In genomic region chr15:60255390-60255789, GRCh38 we compare ENCODE assay signal across 8 cellular contexts.
DNase-seq lines count a peak whose midpoint lies in the region; ATAC-seq and TF ChIP-seq lines count a peak whose summit lies in the region.

No MANE protein-coding gene starts in this region.

- no peaks in the 10 kb centered on the region for H3K79me2 ChIP-seq in trophoblast cell (ENCODE audit: control insufficient read depth, insufficient read depth, low read length, poor library complexity)

- no peaks in the 10 kb centered on the region for H3K4me1 ChIP-seq in A673 (ENCODE audit: insufficient read depth, low read length, poor library complexity, severe bottlenecking)
- peaks cover 0 to 3% of the 10 kb centered on the region in 2 experiments for H3K4me1 ChIP-seq in trophoblast cell (ENCODE audit: control insufficient read depth in 1 of 2, insufficient read depth in 2 of 2, low read length in 2 of 2)

- no peak overlapping the region for H2BK5ac ChIP-seq in trophoblast cell (ENCODE audit: low read depth, low read length, poor library complexity)

- H3K4me3 ChIP-seq in A673 (ENCODE audit: low read depth, low read length, poor library complexity, severe bottlenecking) (no peak overlapping the region), trophoblast cell (ENCODE audit: low read depth, low read length) (no peak overlapping the region)

- no peak overlapping the region for H3K4me2 ChIP-seq in trophoblast cell (ENCODE audit: low read length)

- H2BK120ac ChIP-seq in trophoblast cell (ENCODE audit: insufficient read depth, low read length, poor library complexity), result no peak overlapping the region

- no peak overlapping the region for H2BK12ac ChIP-seq in trophoblast cell (ENCODE audit: low read length)

- H3K79me1 ChIP-seq in trophoblast cell (ENCODE audit: low read length), result no peaks in the 10 kb centered on the region

- H4K12ac ChIP-seq in trophoblast cell (ENCODE audit: low read depth, low read length), result no peak overlapping the region

- no peak overlapping the region for H2AFZ ChIP-seq in trophoblast cell (ENCODE audit: insufficient read depth, low read length, poor library complexity)

- intact Hi-C loops in A673 (cut with micrococcal nuclease; ENCODE audit: unreplicated experiment), result no loop called here

- H3K23ac ChIP-seq in trophoblast cell (ENCODE audit: low read length), result no peak overlapping the region

- H4K91ac ChIP-seq in trophoblast cell (ENCODE audit: low read depth, low read length), result no peak overlapping the region

- H3K27me3 ChIP-seq in A673 (replicated peaks; ENCODE audit: insufficient read depth, low read depth, low read length, poor library complexity) (peaks cover 8% of the 10 kb centered on the region), trophoblast cell (ENCODE audit: insufficient read depth, low read length) (no peaks in the 10 kb centered on the region)

- CTCF ChIA-PET in A673 (lab: Charles Lee), result no interaction called here

- no peaks in the 10 kb centered on the region for H3K9me3 ChIP-seq in A673 (ENCODE audit: low read depth, low read length, poor library complexity, severe bottlenecking)
- H3K9me3 ChIP-seq in trophoblast cell (ENCODE audit: insufficient read depth, low read depth, low read length), result no peaks in the 10 kb centered on the region

- ATAC-seq in GM19023 (IDR thresholded peaks at IDR 0.05; ENCODE audit: unreplicated experiment), result peak; percentile 96
- peak; percentile 75 for ATAC-seq in HG03095 (IDR thresholded peaks at IDR 0.05; ENCODE audit: unreplicated experiment)
- ATAC-seq in HG02981 (IDR thresholded peaks at IDR 0.05; ENCODE audit: unreplicated experiment), result no peak

- no peak overlapping the region for H3K14ac ChIP-seq in trophoblast cell (ENCODE audit: low read length)

- H3K27ac ChIP-seq in A673 (ENCODE audit: low read depth, low read length, poor library complexity, severe bottlenecking), result no peak overlapping the region
- H3K27ac ChIP-seq in trophoblast cell (ENCODE audit: low read depth, low read length), result no peak overlapping the region

- no CpG with 5 or more reads among the region's 2 CpGs for WGBS in trophoblast cell (ENCODE audit: extremely low coverage, insufficient coverage, insufficient read length)

- no peak overlapping the region for H3K9ac ChIP-seq in trophoblast cell (ENCODE audit: low read length)

- H3K4ac ChIP-seq in trophoblast cell (ENCODE audit: low read depth, low read length), result no peak overlapping the region

- DNase-seq in A673 (ENCODE audit: low spot score) (peak; percentile 7), trophoblast cell (peak; percentile 60 to 85), NCI-H526 treated with DMSO at 0.1 percent for 48 hours (lab: John Stamatoyannopoulos, UW) (no peak), midbrain (lab: John Stamatoyannopoulos, UW) (no peak)
- peak; percentile 8 to 33 for DNase-seq in activated CD4-positive, alpha-beta T cell treated with anti-CD3 and anti-CD28 coated beads, Interleukin-2, amount 50 U/mL, for 48 hours

- no peak overlapping the region for H3K18ac ChIP-seq in trophoblast cell (ENCODE audit: low read length)

- BruUV-seq in A673 (replicated peaks; lab: Mats Ljungman, UMichigan), result no TSS peak

- H4K8ac ChIP-seq in trophoblast cell (ENCODE audit: low read depth, low read length), result no peak overlapping the region

- POLR2A ChIA-PET in A673 (lab: Charles Lee; ENCODE audit: low non-redundant PET), result no interaction called here

- TF ChIP-seq CTCF in A673 (conservative IDR thresholded peaks at IDR 0.05; ENCODE audit: low read depth, low read length), result no peak

- H3K36me3 ChIP-seq in A673 (ENCODE audit: insufficient read depth, low read length, poor library complexity, severe bottlenecking) (no peaks in the 10 kb centered on the region), trophoblast cell (ENCODE audit: control insufficient read depth in 1 of 2, insufficient read depth in 2 of 2, low read length in 2 of 2) (no peaks in the 10 kb centered on the region)

- H2AK5ac ChIP-seq in trophoblast cell (ENCODE audit: low read length), result no peak overlapping the region

Comparison
In these comparisons a context has a peak if more than half of its experiments do, and no peak if none do; other contexts are left out.
1. DNase-seq: peak in A673 (single experiment), activated CD4-positive, alpha-beta T cell treated with anti-CD3 and anti-CD28 coated beads, Interleukin-2, amount 50 U/mL, for 48 hours (2 of 2) and trophoblast cell (2 of 2); none in NCI-H526 treated with DMSO at 0.1 percent for 48 hours (single experiment) and midbrain (single experiment).